ENCODE assay signal across 38 cellular contexts in genomic region chr20:59265298-59265697, GRCh38. TPM values are rescaled to one million over a fixed set of nuclear protein-coding genes. Genes with fewer than 3 reads are reported as not detected.
"Had no signal": no experiment of that assay in that cellular context is flagged by ENCODE, and none has a peak within 500 bp of the region (broad histone marks: within the 10 kb centered on the region; RNA-seq: fewer than 3 reads in every experiment).

No MANE protein-coding gene starts in this region.

- H3K9me3 ChIP-seq: adrenal gland, body of pancreas, breast epithelium had no signal

- H3K27ac ChIP-seq: adrenal gland, body of pancreas, brain microvascular endothelial cell, breast epithelium, WERI-Rb-1 had no signal

- H3K4me1 ChIP-seq: adrenal gland, body of pancreas, breast epithelium had no signal

- DNase-seq: activated B cell treated with CpG ODN at 0.5 μM for 24 hours; activated CD4-positive, alpha-beta memory T cell treated with anti-CD3 and anti-CD28 coated beads for 36 hours; activated CD4-positive, alpha-beta T cell treated with anti-CD3 and anti-CD28 coated beads for 4 hours; activated CD4-positive, alpha-beta T cell treated with anti-CD3 and anti-CD28 coated beads, Interleukin-2, amount 10 ng/mL, durations not matched to agents 24 days and 14 days; activated CD4-positive, alpha-beta T cell treated with anti-CD3 and anti-CD28 coated beads, Interleukin-2, amount 50 U/mL, for 1 hour; activated CD4-positive, alpha-beta T cell treated with anti-CD3 and anti-CD28 coated beads, Interleukin-2, amount 50 U/mL, for 4 hours; activated CD4-positive, CD25-positive, alpha-beta regulatory T cell treated with anti-CD3 and anti-CD28 coated beads, Interleukin-2, amount 50 U/mL, for 72 hours; activated CD8-positive, alpha-beta memory T cell treated with anti-CD3 and anti-CD28 coated beads, Interleukin-2, amount 50 U/mL, for 4 hours; activated CD8-positive, alpha-beta T cell treated with anti-CD3 and anti-CD28 coated beads for 36 hours; activated effector memory CD4-positive, alpha-beta T cell treated with anti-CD3 and anti-CD28 coated beads, Interleukin-2, amount 50 U/mL, for 16 hours; activated gamma-delta T cell treated with Interleukin-2 at 50 U/mL for 16 hours; activated naive CD4-positive, alpha-beta T cell; activated naive CD4-positive, alpha-beta T cell treated with anti-CD3 and anti-CD28 coated beads for 36 hours; activated naive CD4-positive, alpha-beta T cell treated with anti-CD3 and anti-CD28 coated beads, Interleukin-2, amount 50 U/mL, for 16 hours; activated naive CD8-positive, alpha-beta T cell treated with anti-CD3 and anti-CD28 coated beads for 36 hours; activated T-cell treated with anti-CD3 and anti-CD28 coated beads for 4 hours; activated T-cell treated with anti-CD3 and anti-CD28 coated beads, Interleukin-2, amount 50 U/mL, for 1 hour; activated T-cell treated with anti-CD3 and anti-CD28 coated beads, Interleukin-2, amount 50 U/mL, for 4 hours; activated T-cell treated with anti-CD3 and anti-CD28 coated beads, Interleukin-2, amount 50 U/mL, for 72 hours; adrenal gland; amniotic stem cell; aorta; body of pancreas; brain microvascular endothelial cell; central memory CD4-positive, alpha-beta T cell; T-cell; T-helper 2 cell; WERI-Rb-1 had no signal

- H3K27ac Mint-ChIP-seq: activated B cell treated with CpG ODN at 0.5 μM for 24 hours; activated CD4-positive, alpha-beta memory T cell treated with anti-CD3 and anti-CD28 coated beads for 36 hours; activated CD4-positive, alpha-beta T cell treated with anti-CD3 and anti-CD28 coated beads, Interleukin-2, amount 10 ng/mL, durations not matched to agents 24 days and 14 days; activated CD8-positive, alpha-beta T cell treated with anti-CD3 and anti-CD28 coated beads for 36 hours; activated naive CD4-positive, alpha-beta T cell treated with anti-CD3 and anti-CD28 coated beads for 36 hours; activated naive CD4-positive, alpha-beta T cell treated with anti-CD3 and anti-CD28 coated beads, Interleukin-2, amount 50 U/mL, for 72 hours; activated naive CD8-positive, alpha-beta T cell treated with anti-CD3 and anti-CD28 coated beads for 36 hours; activated T-cell treated with anti-CD3 and anti-CD28 coated beads, Interleukin-2, amount 50 U/mL, for 72 hours; activated T-helper 1 cell treated with anti-CD3 and anti-CD28 coated beads, Interleukin-12 subunit alpha, Interleukin-12 subunit beta, Interleukin-2, Interleukin-4 antibody, amounts not matched to agents 30 ng/mL and 10 ng/mL and 1 ng/mL, durations not matched to agents 14 hours and 24 hours and 36 hours; activated T-helper 17 cell treated with anti-CD3 and anti-CD28 coated beads, Interleukin-2, amount 50 U/mL, for 72 hours; T-cell had no signal

- H3K4me3 ChIP-seq: adrenal gland, body of pancreas, breast epithelium had no signal

- H3K27me3 ChIP-seq: body of pancreas, brain microvascular endothelial cell had no signal

- H3K4me3 Mint-ChIP-seq: activated B cell treated with CpG ODN at 0.5 μM for 24 hours; activated CD4-positive, alpha-beta memory T cell treated with anti-CD3 and anti-CD28 coated beads for 36 hours; activated CD4-positive, alpha-beta T cell treated with anti-CD3 and anti-CD28 coated beads, Interleukin-2, amount 10 ng/mL, durations not matched to agents 24 days and 14 days; activated CD8-positive, alpha-beta T cell treated with anti-CD3 and anti-CD28 coated beads for 36 hours; activated naive CD4-positive, alpha-beta T cell treated with anti-CD3 and anti-CD28 coated beads for 36 hours; activated naive CD8-positive, alpha-beta T cell treated with anti-CD3 and anti-CD28 coated beads for 36 hours; activated T-cell treated with anti-CD3 and anti-CD28 coated beads, Interleukin-2, amount 50 U/mL, for 4 hours; activated T-cell treated with anti-CD3 and anti-CD28 coated beads, Interleukin-2, amount 50 U/mL, for 72 hours; activated T-helper 1 cell treated with anti-CD3 and anti-CD28 coated beads, Interleukin-12 subunit alpha, Interleukin-12 subunit beta, Interleukin-2, Interleukin-4 antibody, amounts not matched to agents 30 ng/mL and 10 ng/mL and 1 ng/mL, durations not matched to agents 14 hours and 24 hours and 36 hours; activated T-helper 17 cell treated with anti-CD3 and anti-CD28 coated beads, Interleukin-2, amount 50 U/mL, for 72 hours; T-cell had no signal

- H3K36me3 Mint-ChIP-seq: activated CD4-positive, alpha-beta memory T cell treated with anti-CD3 and anti-CD28 coated beads for 36 hours; activated naive CD4-positive, alpha-beta T cell treated with anti-CD3 and anti-CD28 coated beads, Interleukin-2, amount 50 U/mL, for 72 hours; activated naive CD8-positive, alpha-beta T cell treated with anti-CD3 and anti-CD28 coated beads for 36 hours; T-cell had no signal

- H3K27me3 Mint-ChIP-seq: activated CD4-positive, alpha-beta memory T cell treated with anti-CD3 and anti-CD28 coated beads for 36 hours; activated CD8-positive, alpha-beta T cell treated with anti-CD3 and anti-CD28 coated beads for 36 hours; activated T-helper 17 cell treated with anti-CD3 and anti-CD28 coated beads, Interleukin-2, amount 50 U/mL, for 72 hours had no signal

- H3K36me3 ChIP-seq: adrenal gland, brain microvascular endothelial cell, breast epithelium, WERI-Rb-1 had no signal

- H3K9me3 Mint-ChIP-seq: activated B cell treated with CpG ODN at 0.5 μM for 24 hours; activated CD4-positive, alpha-beta memory T cell treated with anti-CD3 and anti-CD28 coated beads for 36 hours; activated CD4-positive, alpha-beta T cell treated with anti-CD3 and anti-CD28 coated beads, Interleukin-2, amount 10 ng/mL, durations not matched to agents 24 days and 14 days; activated CD8-positive, alpha-beta T cell treated with anti-CD3 and anti-CD28 coated beads for 36 hours; activated naive CD4-positive, alpha-beta T cell treated with anti-CD3 and anti-CD28 coated beads for 36 hours; activated naive CD4-positive, alpha-beta T cell treated with anti-CD3 and anti-CD28 coated beads, Interleukin-2, amount 50 U/mL, for 72 hours; activated naive CD8-positive, alpha-beta T cell treated with anti-CD3 and anti-CD28 coated beads for 36 hours; activated T-cell treated with anti-CD3 and anti-CD28 coated beads, Interleukin-2, amount 50 U/mL, for 4 hours; activated T-cell treated with anti-CD3 and anti-CD28 coated beads, Interleukin-2, amount 50 U/mL, for 72 hours; activated T-helper 1 cell treated with anti-CD3 and anti-CD28 coated beads, Interleukin-12 subunit alpha, Interleukin-12 subunit beta, Interleukin-2, Interleukin-4 antibody, amounts not matched to agents 30 ng/mL and 10 ng/mL and 1 ng/mL, durations not matched to agents 14 hours and 24 hours and 36 hours; activated T-helper 17 cell treated with anti-CD3 and anti-CD28 coated beads, Interleukin-2, amount 50 U/mL, for 72 hours; T-cell had no signal

- H3K4me1 Mint-ChIP-seq: activated B cell treated with CpG ODN at 0.5 μM for 24 hours had no signal

- FAIRE-seq: astrocyte, colon, TTC549 had no signal

- ATAC-seq: activated CD8-positive, alpha-beta T cell treated with anti-CD3 and anti-CD28 coated beads for 36 hours; activated naive CD4-positive, alpha-beta T cell treated with anti-CD3 and anti-CD28 coated beads, Interleukin-2, amount 50 U/mL, for 72 hours; activated T-cell treated with anti-CD3 and anti-CD28 coated beads, Interleukin-2, amount 50 U/mL, for 4 hours; activated T-cell treated with anti-CD3 and anti-CD28 coated beads, Interleukin-2, amount 50 U/mL, for 72 hours; activated T-helper 17 cell treated with anti-CD3 and anti-CD28 coated beads, Interleukin-2, amount 50 U/mL, for 72 hours; body of pancreas; T-cell had no signal

RNA-seq across cellular contexts. Expression of gene EDN3, which starts 35.1 kb away (rescaled TPM):
- total RNA-seq: activated B cell treated with CpG ODN at 0.5 μM for 24 hours; activated CD4-positive, alpha-beta T cell treated with anti-CD3 and anti-CD28 coated beads, Interleukin-2, amount 10 ng/mL, durations not matched to agents 24 days and 14 days; activated CD8-positive, alpha-beta memory T cell treated with anti-CD3 and anti-CD28 coated beads for 36 hours; activated naive CD4-positive, alpha-beta T cell treated with anti-CD3 and anti-CD28 coated beads for 36 hours; activated naive CD8-positive, alpha-beta T cell treated with anti-CD3 and anti-CD28 coated beads for 36 hours; activated T-cell treated with anti-CD3 and anti-CD28 coated beads, Interleukin-2, amount 50 U/mL, for 4 hours; activated T-cell treated with anti-CD3 and anti-CD28 coated beads, Interleukin-2, amount 50 U/mL, for 72 hours; activated T-helper 1 cell treated with anti-CD3 and anti-CD28 coated beads, Interleukin-12 subunit alpha, Interleukin-12 subunit beta, Interleukin-2, Interleukin-4 antibody, amounts not matched to agents 30 ng/mL and 10 ng/mL and 1 ng/mL, durations not matched to agents 14 hours and 24 hours and 36 hours; aorta; astrocyte; cardiac septum; T-helper 1 cell treated with Interleukin-12 subunit alpha and Interleukin-12 subunit beta and Interleukin-4 antibody, amounts not matched to agents 30 ng/mL and 1 ng/mL, for 36 hours had no signal
